In the genomic region with DNA sequence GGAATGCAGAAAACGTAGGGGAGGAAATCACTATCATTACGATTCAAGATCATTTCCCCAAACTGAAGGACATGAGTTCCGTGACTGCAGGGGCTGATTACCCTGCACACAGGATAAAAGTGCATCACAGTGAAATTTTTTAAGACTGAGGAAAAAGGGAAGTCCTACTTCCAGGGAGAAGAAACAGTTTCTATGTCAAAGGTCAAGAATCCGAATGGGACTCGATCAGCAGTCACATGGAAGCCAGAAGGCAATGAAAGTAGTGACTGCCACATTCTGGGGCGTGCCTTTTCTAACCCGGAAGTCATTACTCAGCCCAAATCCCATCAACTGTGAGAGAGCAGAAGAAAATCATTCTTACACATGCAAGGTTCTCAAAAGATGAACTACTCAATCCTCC, we compare ENCODE assay signal across 13 cellular contexts. TPM values are rescaled to one million over a fixed set of nuclear protein-coding genes. Genes with fewer than 3 reads are reported as not detected.
DNase-seq lines count a peak whose midpoint lies in the region; ATAC-seq and TF ChIP-seq lines count a peak whose summit lies in the region.
"Had no signal": no experiment of that assay in that cellular context is flagged by ENCODE, and none has a peak within 500 bp of the region (broad histone marks: within the 10 kb centered on the region; RNA-seq: fewer than 3 reads in every experiment).

No MANE protein-coding gene starts in this region.

- H3K27ac Mint-ChIP-seq in activated CD4-positive, alpha-beta memory T cell treated with anti-CD3 and anti-CD28 coated beads for 36 hours: peak overlapping the region; percentile 9
- H3K27ac Mint-ChIP-seq in activated CD4-positive, alpha-beta memory T cell treated with anti-CD3 and anti-CD28 coated beads, Interleukin-2, amount 10 ng/mL, durations not matched to agents 7 days and 5 days: no peak overlapping the region
- H3K27ac Mint-ChIP-seq: activated B cell treated with CpG ODN at 0.5 μM for 24 hours had no signal

- peaks cover 0 to 5% of the 10 kb centered on the region in 2 donors for H3K4me1 ChIP-seq in ascending aorta
- peaks cover 12% of the 10 kb centered on the region for H3K4me1 ChIP-seq in suprapubic skin

- no peak for TF ChIP-seq EP300 in suprapubic skin (IDR thresholded peaks at IDR 0.05)

- intact Hi-C loops in activated CD4-positive, alpha-beta memory T cell treated with anti-CD3 and anti-CD28 coated beads for 36 hours (cut with micrococcal nuclease): no loop called here
- intact Hi-C loops in ascending aorta (cut with DNase I): no loop called here

- H3K36me3 Mint-ChIP-seq in activated CD4-positive, alpha-beta memory T cell treated with anti-CD3 and anti-CD28 coated beads for 36 hours: peaks cover 10% of the 10 kb centered on the region
- H3K36me3 Mint-ChIP-seq in activated CD4-positive, alpha-beta memory T cell treated with anti-CD3 and anti-CD28 coated beads, Interleukin-2, amount 10 ng/mL, durations not matched to agents 7 days and 5 days (ENCODE audit: low read depth): peaks cover 30% of the 10 kb centered on the region

- H3K9me3 ChIP-seq in ascending aorta: no peaks in the 10 kb centered on the region
- H3K9me3 ChIP-seq in suprapubic skin: no peaks in the 10 kb centered on the region

- H3K4me3 Mint-ChIP-seq in activated CD4-positive, alpha-beta memory T cell treated with anti-CD3 and anti-CD28 coated beads for 36 hours: no peak overlapping the region
- H3K4me3 Mint-ChIP-seq in activated CD4-positive, alpha-beta memory T cell treated with anti-CD3 and anti-CD28 coated beads, Interleukin-2, amount 10 ng/mL, durations not matched to agents 7 days and 5 days: no peak overlapping the region
- H3K4me3 Mint-ChIP-seq: activated B cell treated with CpG ODN at 0.5 μM for 24 hours had no signal

- peak overlapping the region; percentile 34 to 46 for H3K27ac ChIP-seq in ascending aorta
- H3K27ac ChIP-seq in suprapubic skin: peak overlapping the region; percentile 55

- H3K27me3 Mint-ChIP-seq in activated CD4-positive, alpha-beta memory T cell treated with anti-CD3 and anti-CD28 coated beads for 36 hours: no peaks in the 10 kb centered on the region
- H3K27me3 Mint-ChIP-seq in activated CD4-positive, alpha-beta memory T cell treated with anti-CD3 and anti-CD28 coated beads, Interleukin-2, amount 10 ng/mL, durations not matched to agents 7 days and 5 days: no peaks in the 10 kb centered on the region
- H3K27me3 Mint-ChIP-seq: activated B cell treated with CpG ODN at 0.5 μM for 24 hours had no signal

- no peaks in the 10 kb centered on the region for H3K9me3 Mint-ChIP-seq in activated CD4-positive, alpha-beta memory T cell treated with anti-CD3 and anti-CD28 coated beads for 36 hours
- H3K9me3 Mint-ChIP-seq in activated CD4-positive, alpha-beta memory T cell treated with anti-CD3 and anti-CD28 coated beads, Interleukin-2, amount 10 ng/mL, durations not matched to agents 7 days and 5 days: no peaks in the 10 kb centered on the region
- H3K9me3 Mint-ChIP-seq: activated B cell treated with CpG ODN at 0.5 μM for 24 hours had no signal

- peaks cover 46% of the 10 kb centered on the region for H3K4me1 Mint-ChIP-seq in activated CD4-positive, alpha-beta memory T cell treated with anti-CD3 and anti-CD28 coated beads for 36 hours (ENCODE audit: low read depth)
- H3K4me1 Mint-ChIP-seq in activated CD4-positive, alpha-beta memory T cell treated with anti-CD3 and anti-CD28 coated beads, Interleukin-2, amount 10 ng/mL, durations not matched to agents 7 days and 5 days: peaks cover 29% of the 10 kb centered on the region

- POLR2A ChIA-PET in activated CD4-positive, alpha-beta memory T cell treated with anti-CD3 and anti-CD28 coated beads for 36 hours (lab: Charles Lee): no interaction called here
- POLR2A ChIA-PET in activated CD4-positive, alpha-beta memory T cell treated with anti-CD3 and anti-CD28 coated beads, Interleukin-2, amount 10 ng/mL, durations not matched to agents 7 days and 5 days (lab: Charles Lee): interaction anchor here (0.7 to 2.1 kb wide), 2 partner anchors 12 to 86 kb away, joined by 3 to 9 read pairs; a partner anchor contains a TSS

- no peak for TF ChIP-seq CTCF in ascending aorta (IDR thresholded peaks at IDR 0.05)
- no peak for TF ChIP-seq CTCF in suprapubic skin (IDR thresholded peaks at IDR 0.05)

- DNase-seq in activated CD4-positive, alpha-beta memory T cell treated with anti-CD3 and anti-CD28 coated beads for 36 hours: no peak
- no peak for DNase-seq in activated CD4-positive, alpha-beta memory T cell treated with anti-CD3 and anti-CD28 coated beads, Interleukin-2, amount 10 ng/mL, durations not matched to agents 7 days and 5 days
- DNase-seq in ascending aorta (ENCODE audit: low spot score in 2 of 2) (peak in 1 of 2 donors; percentile 68), left lobe of liver (ENCODE audit: low spot score) (no peak), suprapubic skin (ENCODE audit: low spot score in 2 of 2) (no peak), NCI-H524 treated with DMSO at 0.1 percent for 48 hours (lab: John Stamatoyannopoulos, UW) (no peak), activated gamma-delta T cell treated with Interleukin-2 at 50 U/mL for 16 hours (no peak)
- DNase-seq: ACHN, activated B cell treated with CpG ODN at 0.5 μM for 24 hours, glutamatergic neuron, NCI-H510A, posterior cingulate gyrus had no signal

- ATAC-seq in left lobe of liver (peak; percentile 63), HG03175 (IDR thresholded peaks at IDR 0.05; ENCODE audit: unreplicated experiment) (no peak)

- H3K36me3 ChIP-seq in ascending aorta (no peaks in the 10 kb centered on the region), suprapubic skin (no peaks in the 10 kb centered on the region)

- 39% methylated on average over 7 of the region's 7 CpGs for WGBS in suprapubic skin

- CTCF ChIA-PET in activated CD4-positive, alpha-beta memory T cell treated with anti-CD3 and anti-CD28 coated beads for 36 hours (lab: Charles Lee): no interaction called here
- CTCF ChIA-PET in activated CD4-positive, alpha-beta memory T cell treated with anti-CD3 and anti-CD28 coated beads, Interleukin-2, amount 10 ng/mL, durations not matched to agents 7 days and 5 days (lab: Charles Lee): no interaction called here

- no peaks in the 10 kb centered on the region for H3K27me3 ChIP-seq in ascending aorta
- H3K27me3 ChIP-seq in suprapubic skin: no peaks in the 10 kb centered on the region

- TF ChIP-seq POLR2A in suprapubic skin (IDR thresholded peaks at IDR 0.05): no peak

- H3K4me3 ChIP-seq in ascending aorta: no peak overlapping the region
- H3K4me3 ChIP-seq in suprapubic skin: no peak overlapping the region

RNA-seq across cellular contexts. Expression of a gene that starts 12.1 kb away (rescaled TPM):
- total RNA-seq in activated CD4-positive, alpha-beta memory T cell treated with anti-CD3 and anti-CD28 coated beads for 36 hours: 10 to 100 TPM; 31.5 to 33.4 TPM
- 10 to 100 TPM; 52.1 to 54.9 TPM for total RNA-seq in activated CD4-positive, alpha-beta memory T cell treated with anti-CD3 and anti-CD28 coated beads, Interleukin-2, amount 10 ng/mL, durations not matched to agents 7 days and 5 days
- total RNA-seq in ascending aorta (67.2 TPM), left lobe of liver (19.1 TPM), suprapubic skin (100 to 1,000 TPM in 1 of 4 donors, 10 to 100 TPM in 3; 47.5 to 171 (median 81.0) TPM)

RNA-seq across cellular contexts. Expression of a gene that starts 12.3 kb away (rescaled TPM):
- total RNA-seq in activated CD4-positive, alpha-beta memory T cell treated with anti-CD3 and anti-CD28 coated beads for 36 hours: 1 to 10 TPM; 6.5 to 7.1 TPM
- 1 to 10 TPM; 7.9 to 8.6 TPM for total RNA-seq in activated CD4-positive, alpha-beta memory T cell treated with anti-CD3 and anti-CD28 coated beads, Interleukin-2, amount 10 ng/mL, durations not matched to agents 7 days and 5 days
- total RNA-seq in ascending aorta: 17.7 TPM
- total RNA-seq in left lobe of liver: 18.8 TPM
- total RNA-seq in suprapubic skin: 10 to 100 TPM; 17.7 to 41.3 (median 28.3) TPM
